In genomic region chr4:183100298-183100599, GRCh38 we compare ENCODE assay signal across 8 cellular contexts. TPM values are rescaled to one million over a fixed set of nuclear protein-coding genes. Genes with fewer than 3 reads are reported as not detected.
DNase-seq lines count a peak whose midpoint lies in the region; TF ChIP-seq lines count a peak whose summit lies in the region.

No MANE protein-coding gene starts in this region.

- CTCF ChIA-PET in BJ (lab: Yijun Ruan, JAX) = interaction anchor here (0.7 to 1.2 kb wide), 3 partner anchors 114 to 162 kb away, joined by 3 read pairs; no protein-coding TSS in a partner anchor
- CTCF ChIA-PET in RWPE1 (lab: Yijun Ruan, JAX) = interaction anchor here (0.6 to 1.3 kb wide), 3 partner anchors 14 to 150 kb away, joined by 3 to 5 read pairs (median 4); no protein-coding TSS in a partner anchor

- H3K27ac ChIP-seq in RWPE1 (peak overlapping the region; percentile 95), esophagus squamous epithelium (peak overlapping the region in 2 of 4 donors; percentile 91 to 95), neuronal stem cell (replicated peaks; ENCODE audit: low read length) (no peak overlapping the region)

- H3K4me1 ChIP-seq in esophagus squamous epithelium (peaks cover 7 to 49% (median 10%) of the 10 kb centered on the region in 3 donors), neuronal stem cell (ENCODE audit: control insufficient read depth in 2 of 2, insufficient read depth in 1 of 2, low read depth in 1 of 2, low read length in 2 of 2) (peaks cover 6 to 14% of the 10 kb centered on the region in 2 donors)

- H3K4me2 ChIP-seq in neuronal stem cell (ENCODE audit: insufficient read depth, low read length, poor library complexity, severe bottlenecking) = peak overlapping the region; percentile 84

- DNase-seq in BJ (ENCODE audit: low read depth) = no peak
- no peak for DNase-seq in RWPE1 (ENCODE audit: low spot score)
- DNase-seq in esophagus squamous epithelium (lab: John Stamatoyannopoulos, UW) = no peak
- DNase-seq in neuronal stem cell (ENCODE audit: low spot score) = no peak
- no peak for DNase-seq in GDM1 (lab: John Stamatoyannopoulos, UW)
- no peak for DNase-seq in stimulated activated CD4-positive, alpha-beta T cell treated with anti-CD3 and anti-CD28 coated beads, Interleukin-1b, Interleukin-23, amount 100 ng/mL, for 48 hours
- no peak for DNase-seq in AML-193 (lab: John Stamatoyannopoulos, UW)
- no peak for DNase-seq in T-helper 1 cell

- peaks cover 3% of the 10 kb centered on the region for H3K79me1 ChIP-seq in neuronal stem cell (ENCODE audit: low read depth, low read length)

- no peak overlapping the region for H3K4ac ChIP-seq in neuronal stem cell (ENCODE audit: low read length)

- no peaks in the 10 kb centered on the region for H3K9me3 ChIP-seq in esophagus squamous epithelium
- H3K9me3 ChIP-seq in neuronal stem cell (replicated peaks in 1 of 2; ENCODE audit: control insufficient read depth in 2 of 2, insufficient read depth in 1 of 2, low read depth in 1 of 2, low read length in 2 of 2) = peaks cover 0 to 9% of the 10 kb centered on the region in 2 donors

- no peaks in the 10 kb centered on the region for H3K36me3 ChIP-seq in BJ (ENCODE audit: control insufficient read depth, insufficient read depth, low read length)
- H3K36me3 ChIP-seq in esophagus squamous epithelium = no peaks in the 10 kb centered on the region
- H3K36me3 ChIP-seq in neuronal stem cell (replicated peaks in 1 of 2; ENCODE audit: control insufficient read depth in 2 of 2, insufficient read depth in 2 of 2, low read length in 2 of 2) = no peaks in the 10 kb centered on the region

- H2BK120ac ChIP-seq in neuronal stem cell (ENCODE audit: low read depth, low read length) = no peak overlapping the region

- no peak overlapping the region for H3K18ac ChIP-seq in neuronal stem cell (ENCODE audit: low read length)

- no peak overlapping the region for H2BK15ac ChIP-seq in neuronal stem cell (ENCODE audit: low read length)

- H4K91ac ChIP-seq in neuronal stem cell (ENCODE audit: low read depth, low read length, poor library complexity) = no peak overlapping the region

- H3K9ac ChIP-seq in neuronal stem cell (ENCODE audit: low read depth, low read length, poor library complexity) = no peak overlapping the region

- POLR2A ChIA-PET in BJ (lab: Charles Lee) (no interaction called here), RWPE1 (lab: Yijun Ruan, JAX; ENCODE audit: low non-redundant PET) (no interaction called here)

- no peak overlapping the region for H4K8ac ChIP-seq in neuronal stem cell (ENCODE audit: low read depth, low read length)

- peak overlapping the region; percentile 95 for H3K4me3 ChIP-seq in BJ (ENCODE audit: low read depth, low read length)
- peak overlapping the region; percentile 78 to 96 (median 82) for H3K4me3 ChIP-seq in esophagus squamous epithelium
- H3K4me3 ChIP-seq in neuronal stem cell (ENCODE audit: low read length in 2 of 2) = peak overlapping the region; percentile 75 to 99

- H2AK5ac ChIP-seq in neuronal stem cell (ENCODE audit: low read depth, low read length) = no peak overlapping the region

- peak overlapping the region; percentile 99 for H2AFZ ChIP-seq in neuronal stem cell (ENCODE audit: low read length)

- H3K23ac ChIP-seq in neuronal stem cell (ENCODE audit: low read depth, low read length, poor library complexity) = no peak overlapping the region

- H2BK5ac ChIP-seq in neuronal stem cell (ENCODE audit: low read length) = no peak overlapping the region

- H2BK12ac ChIP-seq in neuronal stem cell (ENCODE audit: low read length) = no peak overlapping the region

- 36 to 39% methylated on average over 3 of the region's 3 CpGs for WGBS in esophagus squamous epithelium, 2 donors
- no CpG with 5 or more reads among the region's 3 CpGs for WGBS in neuronal stem cell (ENCODE audit: extremely low coverage in 2 of 2, insufficient read length in 2 of 2, insufficient replicate concordance in 1 of 2), 2 donors

- intact Hi-C loops in esophagus squamous epithelium (cut with DNase I) = no loop called here

- TF ChIP-seq POLR2A in esophagus squamous epithelium (IDR thresholded peaks at IDR 0.05) = no peak

- H3K14ac ChIP-seq in neuronal stem cell (ENCODE audit: low read length) = no peak overlapping the region

- TF ChIP-seq CTCF in BJ (IDR thresholded peaks at IDR 0.05; ENCODE audit: insufficient read depth, low read depth, low read length) = no peak
- no peak for TF ChIP-seq CTCF in RWPE1 (conservative IDR thresholded peaks at IDR 0.05; ENCODE audit: low read depth)
- no peak for TF ChIP-seq CTCF in esophagus squamous epithelium (IDR thresholded peaks at IDR 0.05)

- H3K27me3 ChIP-seq in BJ (ENCODE audit: control insufficient read depth, insufficient read depth, low read length) (no peaks in the 10 kb centered on the region), esophagus squamous epithelium (no peaks in the 10 kb centered on the region), neuronal stem cell (ENCODE audit: control insufficient read depth in 3 of 3, insufficient read depth in 3 of 3, low read depth in 1 of 3, low read length in 3 of 3) (peaks cover 0 to 8% (median 0%) of the 10 kb centered on the region in 3 experiments)

RNA-seq across cellular contexts. Expression of gene WWC2, which starts 1.2 kb away (rescaled TPM):
- polyA plus RNA-seq in BJ (2011; rRNA removed) = 32.0 and 36.8 TPM in 2 replicates
- polyA minus RNA-seq in BJ (2011; rRNA and poly(A)+ RNA removed) = 20.9 and 25.0 TPM in 2 replicates
- total RNA-seq in esophagus squamous epithelium = 10 to 100 TPM in 1 of 4 donors, 1 to 10 TPM in 3; 7.4 to 24.8 (median 8.0) TPM
- 24.2 TPM for polyA plus RNA-seq in neuronal stem cell (2013, experiment 1 of 2)
- 24.7 TPM for polyA plus RNA-seq in neuronal stem cell (2013, experiment 2 of 2)
